ENCODE assay signal across 8 cellular contexts in the genomic region with DNA sequence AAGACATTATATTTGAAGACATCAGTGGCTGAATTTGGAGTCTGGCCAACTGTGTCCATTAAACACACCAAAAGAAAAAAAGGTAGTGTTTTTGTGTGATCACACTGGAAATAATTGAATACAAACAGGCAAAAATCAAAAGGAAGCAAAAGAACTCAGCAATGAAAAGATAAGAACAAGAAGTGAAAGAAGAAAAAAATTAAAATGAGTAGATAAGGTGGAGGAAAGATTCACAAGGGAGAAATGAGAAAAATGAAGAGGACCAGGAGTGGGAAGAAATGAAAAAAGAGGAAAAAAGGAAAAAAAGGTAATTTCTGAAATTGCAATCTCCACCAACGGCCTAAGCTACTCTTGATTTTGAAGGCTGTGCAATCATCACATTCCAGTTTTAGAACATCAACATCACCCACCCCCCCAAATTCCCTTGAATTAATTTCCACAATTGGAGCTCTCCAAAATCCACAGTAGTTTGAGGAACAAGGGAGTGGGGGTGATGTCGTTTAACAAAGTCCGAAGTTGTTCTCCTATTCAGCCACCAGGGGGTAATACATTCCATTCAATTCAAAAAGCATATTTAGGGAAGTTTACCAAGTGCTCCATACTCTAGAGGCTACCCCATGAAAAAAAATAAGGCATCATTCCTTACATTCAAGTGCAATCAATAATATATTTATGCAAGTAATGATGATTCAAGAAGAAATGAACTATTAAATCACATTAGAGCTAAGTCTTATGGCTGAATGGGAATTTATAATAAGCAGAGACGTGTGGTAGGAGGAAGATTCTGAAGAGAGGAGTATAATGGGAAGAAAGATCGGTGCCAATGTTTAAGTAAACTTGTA. TPM values are rescaled to one million over a fixed set of nuclear protein-coding genes. Genes with fewer than 3 reads are reported as not detected.
A peak's percentile ranks its signal among the peaks of the same experiment; 100 is the strongest.
DNase-seq lines count a peak whose midpoint lies in the region; ATAC-seq and TF ChIP-seq lines count a peak whose summit lies in the region.

No MANE protein-coding gene starts in this region.

- DNase-seq in AG04450 (ENCODE audit: low read depth, low spot score) (no peak), NAMALWA (ENCODE audit: low spot score) (peak; percentile 65), adipocyte (ENCODE audit: low read depth) (peak; percentile 87), left cardiac atrium (no peak), smooth muscle cell (lab: John Stamatoyannopoulos, UW; ENCODE audit: unreplicated experiment) (no peak), mucosa of gallbladder (ENCODE audit: low spot score) (no peak)

- peaks cover 4% of the 10 kb centered on the region for H3F3A ChIP-seq in smooth muscle cell (ENCODE audit: low read depth)

- POLR2A ChIA-PET in AG04450 (lab: Yijun Ruan, JAX) = interaction anchor here (1.5 kb wide), 1 partner anchor 26 kb away, joined by 6 read pairs; no protein-coding TSS in a partner anchor

- intact Hi-C loops in left cardiac atrium (cut with DNase I) = loop anchor here in 1 of 2 donors (1.0 kb wide), 1 partner anchor 126 kb away; no protein-coding TSS in a partner anchor

- CTCF ChIA-PET in AG04450 (lab: Charles Lee) = interaction anchor here (0.6 to 4.2 kb wide), 36 partner anchors 9 to 491 kb away, joined by 3 to 38 read pairs (median 4); partner anchors contain the start of gene GPD1L

- no peak overlapping the region for H3K27ac ChIP-seq in AG04450 (ENCODE audit: low read depth, low read length)
- peak overlapping the region; percentile 66 for H3K27ac ChIP-seq in smooth muscle cell (ENCODE audit: low read depth)

- peak; percentile 77 to 87 for ATAC-seq in left cardiac atrium
- ATAC-seq in GM19467 (IDR thresholded peaks at IDR 0.05; ENCODE audit: unreplicated experiment) = no peak

- no peak overlapping the region for H3K9ac ChIP-seq in adipocyte (ENCODE audit: low read length)
- no peak overlapping the region for H3K9ac ChIP-seq in smooth muscle cell (ENCODE audit: low read depth)

- H3K36me3 ChIP-seq in adipocyte (ENCODE audit: control insufficient read depth, insufficient read depth, low read length, severe bottlenecking) = no peaks in the 10 kb centered on the region
- no peaks in the 10 kb centered on the region for H3K36me3 ChIP-seq in smooth muscle cell (ENCODE audit: low read depth)

- peak overlapping the region; percentile 64 for H3K4me2 ChIP-seq in smooth muscle cell

- H3K9me3 ChIP-seq in AG04450 (ENCODE audit: control insufficient read depth, insufficient read depth, low read length) (no peaks in the 10 kb centered on the region), adipocyte (ENCODE audit: control insufficient read depth, low read length) (no peaks in the 10 kb centered on the region), smooth muscle cell (replicated peaks; ENCODE audit: low read depth) (no peaks in the 10 kb centered on the region)

- 39% methylated on average over 5 of the region's 5 CpGs for WGBS in smooth muscle cell (ENCODE audit: low lambda C conversion rate)

- H3K79me2 ChIP-seq in smooth muscle cell (ENCODE audit: low read depth) = no peaks in the 10 kb centered on the region

- H2AFZ ChIP-seq in smooth muscle cell (ENCODE audit: low read depth) = no peak overlapping the region

- H4K20me1 ChIP-seq in smooth muscle cell (ENCODE audit: low read depth) = no peaks in the 10 kb centered on the region

- no peak overlapping the region for H3K4me3 ChIP-seq in AG04450 (ENCODE audit: low read depth, low read length)
- no peak overlapping the region for H3K4me3 ChIP-seq in adipocyte (ENCODE audit: low read length)
- no peak overlapping the region for H3K4me3 ChIP-seq in smooth muscle cell

- no peaks in the 10 kb centered on the region for H3K4me1 ChIP-seq in adipocyte (ENCODE audit: control insufficient read depth, insufficient read depth, low read length)
- H3K4me1 ChIP-seq in smooth muscle cell (ENCODE audit: low read depth) = peaks cover 4% of the 10 kb centered on the region

- peaks cover 2% of the 10 kb centered on the region for H3K27me3 ChIP-seq in AG04450 (ENCODE audit: control insufficient read depth, insufficient read depth, low read length)
- no peaks in the 10 kb centered on the region for H3K27me3 ChIP-seq in adipocyte (replicated peaks; ENCODE audit: control insufficient read depth, insufficient read depth, low read length)
- no peaks in the 10 kb centered on the region for H3K27me3 ChIP-seq in smooth muscle cell (ENCODE audit: low read depth)

- peak; percentile 73 for TF ChIP-seq CTCF in AG04450 (IDR thresholded peaks at IDR 0.05; ENCODE audit: low read depth, low read length)
- peak; percentile 48; the same call in 1 of the 2 replicates for TF ChIP-seq CTCF in GM12874 (IDR thresholded peaks at IDR 0.05; ENCODE audit: insufficient read depth, low read depth, low read length)
- TF ChIP-seq CTCF in smooth muscle cell (IDR thresholded peaks at IDR 0.05; ENCODE audit: borderline replicate concordance, insufficient read depth, poor library complexity, severe bottlenecking) = peak; percentile 64

RNA-seq across cellular contexts. Expression of gene ZNF860, which starts 37.4 kb away (rescaled TPM):
- polyA plus RNA-seq in AG04450 (2011; rRNA removed) = 0.48 and 0.63 TPM in 2 replicates
- polyA minus RNA-seq in AG04450 (2011; rRNA and poly(A)+ RNA removed) = 0.60 and 0.74 TPM in 2 replicates
- under 1 TPM; 0.13 to 0.29 TPM for total RNA-seq in left cardiac atrium
- 0.85 and 1.6 TPM in 2 replicates for total RNA-seq in smooth muscle cell
- 0.91 and 1.2 TPM in 2 replicates for polyA plus RNA-seq in smooth muscle cell
- 1.8 TPM for total RNA-seq in mucosa of gallbladder

RNA-seq across cellular contexts. Expression of gene OSBPL10, which starts 37.9 kb away (rescaled TPM):
- 12.3 and 13.2 TPM in 2 replicates for polyA plus RNA-seq in AG04450 (2011; rRNA removed)
- 24.2 and 27.5 TPM in 2 replicates for polyA minus RNA-seq in AG04450 (2011; rRNA and poly(A)+ RNA removed)
- 1 to 10 TPM; 5.7 to 5.8 TPM for total RNA-seq in left cardiac atrium
- 44.7 and 91.5 TPM in 2 replicates for total RNA-seq in smooth muscle cell
- polyA plus RNA-seq in smooth muscle cell = 45.1 and 48.9 TPM in 2 replicates
- total RNA-seq in mucosa of gallbladder = 70.6 TPM

Comparison
In these comparisons a context has a peak if more than half of its experiments do, and no peak if none do; other contexts are left out.
1. DNase-seq: peak in NAMALWA (single experiment) and adipocyte (single experiment); none in AG04450 (single experiment), left cardiac atrium (single experiment), smooth muscle cell (single experiment) and mucosa of gallbladder (single experiment).
2. Peak in every context shown above with its lines, with median percentiles within 50 percentile points of each other: CTCF ChIP-seq.